Comparison of ENCODE assay signal across 8 cellular contexts in genomic region chr2:190344275-190344827, GRCh38. TPM values are rescaled to one million over a fixed set of nuclear protein-coding genes. Genes with fewer than 3 reads are reported as not detected.
DNase-seq lines count a peak whose midpoint lies in the region; ATAC-seq and TF ChIP-seq lines count a peak whose summit lies in the region.

No MANE protein-coding gene starts in this region.

- peak; percentile 64 for TF ChIP-seq CTCF in PC-3 (conservative IDR thresholded peaks at IDR 0.05; ENCODE audit: low read depth, low read length)

- peak overlapping the region; percentile 99 for H2AFZ ChIP-seq in PC-3 (ENCODE audit: low read length)

- H3K27ac ChIP-seq in PC-3 (ENCODE audit: low read length), result 0 out of 2 replicates have a peak overlapping the region, but pooled peaks have one; percentile 50

- peak overlapping the region; percentile 74; the same call in 1 of the 2 replicates for H3K9ac ChIP-seq in PC-3 (ENCODE audit: low read length)

- ATAC-seq in GM19328 (IDR thresholded peaks at IDR 0.05; ENCODE audit: unreplicated experiment) (peak; percentile 50), HG03280 (IDR thresholded peaks at IDR 0.05; ENCODE audit: unreplicated experiment) (peak; percentile 70), PC-3 (peak; percentile 82)

- TSS peak; percentile 67 for BruUV-seq in PC-3 (replicated peaks; lab: Mats Ljungman, UMichigan)

- H3K36me3 Mint-ChIP-seq in stimulated activated naive CD8-positive, alpha-beta T cell treated with anti-CD3 and anti-CD28 coated beads, Interleukin-15, Interleukin-2, amounts not matched to agents 100 ng/mL and 50 ng/mL, for 24 hours (ENCODE audit: low read depth), result no peaks in the 10 kb centered on the region

- H3K9me3 ChIP-seq in PC-3 (ENCODE audit: low read length), result no peaks in the 10 kb centered on the region

- H3K4me2 ChIP-seq in PC-3 (ENCODE audit: low read length), result peak overlapping the region; percentile 97

- H3K27ac Mint-ChIP-seq in stimulated activated naive CD8-positive, alpha-beta T cell treated with anti-CD3 and anti-CD28 coated beads, Interleukin-15, Interleukin-2, amounts not matched to agents 100 ng/mL and 50 ng/mL, for 24 hours, result peak overlapping the region; percentile 84

- peaks cover 4% of the 10 kb centered on the region for H3K27me3 Mint-ChIP-seq in stimulated activated naive CD8-positive, alpha-beta T cell treated with anti-CD3 and anti-CD28 coated beads, Interleukin-15, Interleukin-2, amounts not matched to agents 100 ng/mL and 50 ng/mL, for 24 hours

- H3K79me2 ChIP-seq in PC-3 (ENCODE audit: low read length), result peaks cover 18% of the 10 kb centered on the region

- H3K4me1 ChIP-seq in PC-3 (ENCODE audit: insufficient read depth, low read length), result peaks cover 9% of the 10 kb centered on the region

- H3K27me3 ChIP-seq in PC-3 (ENCODE audit: low read length), result no peaks in the 10 kb centered on the region

- no peaks in the 10 kb centered on the region for H4K20me1 ChIP-seq in PC-3 (ENCODE audit: low read length)

- no peaks in the 10 kb centered on the region for H3F3A ChIP-seq in PC-3 (ENCODE audit: low read length, unreplicated experiment)

- CTCF ChIA-PET in PC-3 (lab: Charles Lee), result interaction anchor here (0.8 kb wide), 1 partner anchor 35 kb away, joined by 3 read pairs; no protein-coding TSS in a partner anchor

- H3K9me2 ChIP-seq in PC-3 (replicated peaks; ENCODE audit: low read length), result no peaks in the 10 kb centered on the region

- POLR2A ChIA-PET in PC-3 (lab: Charles Lee; ENCODE audit: unreplicated experiment), result interaction anchor here (0.7 kb wide), 1 partner anchor 315 kb away, joined by 4 read pairs; no protein-coding TSS in a partner anchor

- peak; percentile 8 for DNase-seq in DMS114 treated with DMSO at 0.1 percent for 48 hours (lab: John Stamatoyannopoulos, UW; ENCODE audit: unreplicated experiment)
- DNase-seq in PC-3, result peak; percentile 55
- peak; percentile 44 for DNase-seq in cerebellum (ENCODE audit: low spot score)
- peak; percentile 58 for DNase-seq in kidney tubule cell (ENCODE audit: low spot score)
- no peak for DNase-seq in AG20443 (ENCODE audit: low spot score)

- H3K36me3 ChIP-seq in PC-3 (ENCODE audit: low read depth, low read length), result no peaks in the 10 kb centered on the region

- intact Hi-C loops in PC-3 (cut with micrococcal nuclease), result loop anchor here (1.0 to 2.0 kb wide), 2 partner anchors 28 to 166 kb away; no protein-coding TSS in a partner anchor

- peaks cover 22% of the 10 kb centered on the region for H3K4me1 Mint-ChIP-seq in stimulated activated naive CD8-positive, alpha-beta T cell treated with anti-CD3 and anti-CD28 coated beads, Interleukin-15, Interleukin-2, amounts not matched to agents 100 ng/mL and 50 ng/mL, for 24 hours (ENCODE audit: low read depth)

- peak overlapping the region; percentile 86 for H3K4me3 Mint-ChIP-seq in stimulated activated naive CD8-positive, alpha-beta T cell treated with anti-CD3 and anti-CD28 coated beads, Interleukin-15, Interleukin-2, amounts not matched to agents 100 ng/mL and 50 ng/mL, for 24 hours

- H3K9me3 Mint-ChIP-seq in stimulated activated naive CD8-positive, alpha-beta T cell treated with anti-CD3 and anti-CD28 coated beads, Interleukin-15, Interleukin-2, amounts not matched to agents 100 ng/mL and 50 ng/mL, for 24 hours, result no peaks in the 10 kb centered on the region

- peak overlapping the region; percentile 94 for H3K4me3 ChIP-seq in PC-3 (ENCODE audit: low read length)

RNA-seq across cellular contexts. Expression of gene INPP1, which starts 1.0 kb away (rescaled TPM):
- total RNA-seq in PC-3 (2014; rRNA removed) (4.0 and 5.6 TPM in 2 replicates), cerebellum (7.7 TPM)

RNA-seq across cellular contexts. Expression of gene HIBCH, which starts 24.7 kb away (rescaled TPM):
- total RNA-seq in PC-3 (2014; rRNA removed) (8.1 and 12.0 TPM in 2 replicates), cerebellum (36.6 TPM)
